In the genomic region with DNA sequence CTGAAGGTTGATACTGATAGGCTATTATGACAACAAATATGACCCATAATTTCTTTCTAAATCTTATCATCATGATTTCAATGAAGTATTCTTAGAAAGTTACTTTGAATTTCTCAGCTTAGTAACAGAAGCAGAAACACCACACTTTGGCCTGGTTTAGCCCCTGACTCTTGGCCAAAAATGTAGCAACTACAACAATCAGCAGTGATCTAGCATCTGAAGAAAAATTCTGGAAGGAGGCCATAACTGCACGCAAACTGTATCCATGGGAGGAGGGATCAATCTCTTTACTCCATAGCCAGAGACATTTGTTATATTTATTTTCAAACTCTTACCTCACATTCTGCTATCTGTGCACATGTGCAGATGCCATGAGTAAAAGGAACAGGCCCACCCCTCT, we compare ENCODE assay signal across 21 cellular contexts.
DNase-seq lines count a peak whose midpoint lies in the region; ATAC-seq and TF ChIP-seq lines count a peak whose summit lies in the region.
"Had no signal": no experiment of that assay in that cellular context is flagged by ENCODE, and none has a peak within 500 bp of the region (broad histone marks: within the 10 kb centered on the region; RNA-seq: fewer than 3 reads in every experiment).

No MANE protein-coding gene starts in this region.

- H3K9me3 ChIP-seq in osteoblast (ENCODE audit: low read depth, low read length) = no peaks in the 10 kb centered on the region
- H3K9me3 ChIP-seq: BE2C, MG63 had no signal

- H3K79me2 ChIP-seq in osteoblast (ENCODE audit: insufficient read depth, low read length) = no peaks in the 10 kb centered on the region

- no peak for DNase-seq in left ventricle myocardium superior
- DNase-seq in Right ventricle myocardium inferior (ENCODE audit: missing footprints) = no peak
- peak; percentile 67 for DNase-seq in fibroblast of the aortic adventitia (ENCODE audit: low read depth)
- peak; percentile 17 for DNase-seq in osteoblast (ENCODE audit: insufficient read length, low spot score, missing footprints)
- DNase-seq in HCEC 1CT = no peak
- no peak for DNase-seq in activated T-cell treated with anti-CD3 and anti-CD28 coated beads, Interleukin-2, amount 50 U/mL, for 48 hours
- DNase-seq: BE2C; CD4-positive, alpha-beta T cell; EL; H9; IMR-90; Karpas-422; MG63; NCI-H1092; NCI-H2107; NCI-H2227 treated with DMSO at 0.1 percent for 48 hours; NCI-H69; SIG-M5 had no signal

- H3K36me3 ChIP-seq in osteoblast (ENCODE audit: insufficient read depth, low read length) = no peaks in the 10 kb centered on the region
- H3K36me3 ChIP-seq: BE2C, MG63 had no signal

- H2AFZ ChIP-seq in osteoblast (ENCODE audit: low read length) = no peak overlapping the region

- ATAC-seq in left ventricle myocardium superior (peak; percentile 41), Right ventricle myocardium inferior (no peak), GM21526 (IDR thresholded peaks at IDR 0.05; ENCODE audit: low FRiP score, unreplicated experiment) (no peak), HG03280 (IDR thresholded peaks at IDR 0.05; ENCODE audit: unreplicated experiment) (no peak)

- TF ChIP-seq CTCF in fibroblast of the aortic adventitia (IDR thresholded peaks at IDR 0.05; ENCODE audit: insufficient read depth, low read length) = no peak
- TF ChIP-seq CTCF in osteoblast (IDR thresholded peaks at IDR 0.05; ENCODE audit: extremely low read depth, low read depth, low read length) = no peak

- H3K4me1 ChIP-seq in osteoblast (ENCODE audit: insufficient read depth, low read length) = peaks cover 9% of the 10 kb centered on the region
- H3K4me1 ChIP-seq: BE2C had no signal

- H3K4me3 ChIP-seq in fibroblast of the aortic adventitia (ENCODE audit: low read depth, low read length) (no peak overlapping the region), osteoblast (ENCODE audit: insufficient read depth, low read length) (no peak overlapping the region)
- H3K4me3 ChIP-seq: MG63 had no signal

- no peaks in the 10 kb centered on the region for H3K27me3 ChIP-seq in osteoblast (ENCODE audit: insufficient read depth, low read length)
- H3K27me3 ChIP-seq: BE2C, MG63 had no signal

- intact Hi-C loops in left ventricle myocardium superior (cut with micrococcal nuclease) (no loop called here), Right ventricle myocardium inferior (cut with DNase I) (no loop called here)

- no peaks in the 10 kb centered on the region for H4K20me1 ChIP-seq in osteoblast (ENCODE audit: insufficient read depth, low read length)

- H3K27ac ChIP-seq in osteoblast (ENCODE audit: low read depth, low read length) = no peak overlapping the region
- H3K27ac ChIP-seq: 22Rv1 had no signal

- no peak overlapping the region for H3K4me2 ChIP-seq in osteoblast (ENCODE audit: insufficient read depth, low read length)

Comparison
In these comparisons a context has a peak if more than half of its experiments do, and no peak if none do; other contexts are left out.
1. DNase-seq: peak in fibroblast of the aortic adventitia (single experiment) and osteoblast (single experiment); none in left ventricle myocardium superior (single experiment), Right ventricle myocardium inferior (single experiment), HCEC 1CT (single experiment) and activated T-cell treated with anti-CD3 and anti-CD28 coated beads, Interleukin-2, amount 50 U/mL, for 48 hours (0 of 2).